In the genomic region with DNA sequence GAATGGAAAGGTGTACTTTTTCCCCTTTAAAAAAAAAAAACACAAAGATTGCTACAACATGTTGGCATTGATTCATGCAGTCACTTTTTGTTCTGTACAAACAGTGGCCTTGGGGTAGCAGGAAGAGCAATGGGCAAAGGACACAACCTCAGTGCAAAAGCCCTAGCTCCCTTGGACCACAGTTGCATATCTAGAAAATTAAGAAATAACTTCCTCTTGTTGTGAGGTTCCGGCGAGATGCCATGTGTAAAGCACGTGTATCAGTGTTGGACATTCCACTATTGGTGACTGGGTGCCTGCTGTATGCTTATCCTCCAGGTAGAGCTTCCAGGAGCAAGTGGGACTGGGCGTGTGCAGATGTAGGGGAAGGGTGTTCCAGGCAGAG, we compare ENCODE assay signal across 15 cellular contexts.
A peak's percentile ranks its signal among the peaks of the same experiment; 100 is the strongest.
DNase-seq lines count a peak whose midpoint lies in the region; ATAC-seq, FAIRE-seq and TF ChIP-seq lines count a peak whose summit lies in the region.
"Had no signal": no experiment of that assay in that cellular context is flagged by ENCODE, and none has a peak within 500 bp of the region (broad histone marks: within the 10 kb centered on the region; RNA-seq: fewer than 3 reads in every experiment).

No MANE protein-coding gene starts in this region.

- POLR2A ChIA-PET in IMR-90 (lab: Charles Lee; ENCODE audit: unreplicated experiment) (no interaction called here), MCF 10A (lab: Yijun Ruan, JAX) (interaction anchor here (1.0 to 3.0 kb wide), 4 partner anchors 10 to 16 kb away, joined by 3 to 41 read pairs (median 4); no protein-coding TSS in a partner anchor)

- TF ChIP-seq CTCF in IMR-90 (conservative IDR thresholded peaks at IDR 0.05; ENCODE audit: low read depth, low read length): no peak
- no peak for TF ChIP-seq CTCF in MCF 10A (IDR thresholded peaks at IDR 0.05; ENCODE audit: unreplicated experiment)
- TF ChIP-seq CTCF in keratinocyte (optimal IDR thresholded peaks at IDR 0.05 in 1 of 3, IDR thresholded peaks at IDR 0.05 in 1 of 3, conservative IDR thresholded peaks at IDR 0.05 in 1 of 3; ENCODE audit: extremely low read depth in 1 of 3, insufficient read depth in 2 of 3, low read length in 3 of 3): no peak

- peak overlapping the region; percentile 47 for H3K4me3 Mint-ChIP-seq in MCF 10A (ENCODE audit: unreplicated experiment)
- H3K4me3 Mint-ChIP-seq: activated naive CD4-positive, alpha-beta T cell treated with anti-CD3 and anti-CD28 coated beads for 36 hours; central memory CD8-positive, alpha-beta T cell had no signal

- H3K14ac ChIP-seq in IMR-90 (replicated peaks; ENCODE audit: low read depth, low read length): peak overlapping the region; percentile 84

- no peak for DNase-seq in IMR-90
- DNase-seq in MCF 10A (ENCODE audit: unreplicated experiment): peak; percentile 96
- no peak for DNase-seq in keratinocyte (ENCODE audit: low read depth, low spot score)
- DNase-seq in small intestine: peak; percentile 87
- DNase-seq in stimulated activated CD4-positive, alpha-beta T cell treated with anti-CD3 and anti-CD28 coated beads, Interleukin-2, amount 100 ng/mL, for 24 hours: no peak
- no peak for DNase-seq in SHP77 (lab: John Stamatoyannopoulos, UW)
- no peak for DNase-seq in activated naive CD4-positive, alpha-beta T cell (lab: John Stamatoyannopoulos, UW)
- DNase-seq: activated naive CD4-positive, alpha-beta T cell treated with anti-CD3 and anti-CD28 coated beads for 36 hours; DMS79; NCI-H446 treated with DMSO at 0.1 percent for 48 hours; posterior cingulate gyrus; stimulated activated CD4-positive, alpha-beta T cell treated with anti-CD3 and anti-CD28 coated beads, Interleukin-2, amount 100 ng/mL, for 48 hours had no signal

- TF ChIP-seq RAD21 in IMR-90 (IDR thresholded peaks at IDR 0.05; ENCODE audit: low read length): no peak

- peak overlapping the region; percentile 97 for H2BK5ac ChIP-seq in IMR-90 (ENCODE audit: low read depth, low read length, poor library complexity, severe bottlenecking)

- H3K9me3 ChIP-seq in IMR-90 (ENCODE audit: control insufficient read depth, insufficient read depth, low read length) (no peaks in the 10 kb centered on the region), keratinocyte (ENCODE audit: control insufficient read depth, low read depth, low read length) (no peaks in the 10 kb centered on the region), small intestine (ENCODE audit: control insufficient read depth, low read depth) (no peaks in the 10 kb centered on the region)

- H3K27ac ChIP-seq in IMR-90 (ENCODE audit: insufficient read depth, low read length) (peak overlapping the region; percentile 45), keratinocyte (ENCODE audit: control insufficient read depth, insufficient read depth, low read length) (peak overlapping the region; percentile 88), small intestine (ENCODE audit: low read depth in 1 of 2, low read length in 1 of 2) (peak overlapping the region; percentile 66 to 85)

- H4K5ac ChIP-seq in IMR-90 (ENCODE audit: low read depth, low read length): peak overlapping the region; percentile 86

- no peak for FAIRE-seq in keratinocyte (lab: Jason Lieb, UNC)
- FAIRE-seq in small intestine (lab: Jason Lieb, UNC): no peak
- FAIRE-seq: TTC549 had no signal

- peak overlapping the region; percentile 95 for H2BK120ac ChIP-seq in IMR-90 (ENCODE audit: low read depth, low read length)

- H2BK20ac ChIP-seq in IMR-90 (ENCODE audit: low read depth, low read length): peak overlapping the region; percentile 94

- H3K4me2 ChIP-seq in IMR-90 (ENCODE audit: low read depth, low read length) (no peak overlapping the region), keratinocyte (ENCODE audit: control insufficient read depth, extremely low read depth, insufficient read depth, low read depth, low read length) (peak overlapping the region; percentile 62)

- peaks cover 43% of the 10 kb centered on the region for H3K4me1 ChIP-seq in IMR-90 (ENCODE audit: control insufficient read depth, insufficient read depth, low read length)
- H3K4me1 ChIP-seq in keratinocyte (ENCODE audit: control insufficient read depth, extremely low read depth, insufficient read depth, low read length): peaks cover 53% of the 10 kb centered on the region
- peaks cover 5 to 7% of the 10 kb centered on the region in 2 donors for H3K4me1 ChIP-seq in small intestine (ENCODE audit: control insufficient read depth in 2 of 2, insufficient read depth in 1 of 2, low read depth in 1 of 2, low read length in 1 of 2)

- no peaks in the 10 kb centered on the region for H4K20me1 ChIP-seq in IMR-90 (ENCODE audit: insufficient read depth, low read length)
- H4K20me1 ChIP-seq in keratinocyte (ENCODE audit: control insufficient read depth, extremely low read depth, insufficient read depth, low read length): no peaks in the 10 kb centered on the region

- H2AK5ac ChIP-seq in IMR-90 (ENCODE audit: low read depth, low read length): peak overlapping the region; percentile 97

- dilution Hi-C loops in IMR-90 (cut with HindIII; ENCODE audit: low sequenced_read_pairs, unreplicated experiment): no loop called here
- dilution Hi-C loops in keratinocyte (cut with MboI; ENCODE audit: extremely low pct_ligation_motif_present, low sequenced_read_pairs): no loop called here

- H3K9ac ChIP-seq in IMR-90 (ENCODE audit: low read depth, low read length) (no peak overlapping the region), keratinocyte (ENCODE audit: control insufficient read depth, extremely low read depth, insufficient read depth, low read length) (peak overlapping the region; percentile 40)

- no peaks in the 10 kb centered on the region for H3K9me3 Mint-ChIP-seq in MCF 10A (ENCODE audit: unreplicated experiment)
- H3K9me3 Mint-ChIP-seq: activated naive CD4-positive, alpha-beta T cell treated with anti-CD3 and anti-CD28 coated beads for 36 hours; central memory CD8-positive, alpha-beta T cell had no signal

- H3K56ac ChIP-seq in IMR-90 (ENCODE audit: extremely low read depth, insufficient read depth, low read length): no peak overlapping the region

- peaks cover 34% of the 10 kb centered on the region for H3K9me1 ChIP-seq in IMR-90 (ENCODE audit: insufficient read depth, low read length)
- no peaks in the 10 kb centered on the region for H3K9me1 ChIP-seq in keratinocyte (ENCODE audit: control insufficient read depth, extremely low read depth, insufficient read depth, low read length)

- H3K4ac ChIP-seq in IMR-90 (ENCODE audit: low read depth, low read length): peak overlapping the region; percentile 94

- peak overlapping the region; percentile 38 to 48 for H4K8ac ChIP-seq in IMR-90 (ENCODE audit: low read depth in 2 of 2, low read length in 2 of 2)

- no peak for TF ChIP-seq POLR2A in IMR-90 (IDR thresholded peaks at IDR 0.05; ENCODE audit: low read depth, low read length)

- peak overlapping the region; percentile 55; the same call in 2 of the 3 replicates for H2BK15ac ChIP-seq in IMR-90 (ENCODE audit: low read depth, low read length)

- peak overlapping the region; percentile 25 for H3K23ac ChIP-seq in IMR-90 (ENCODE audit: low read depth, low read length)

- H3K36me3 ChIP-seq in IMR-90 (ENCODE audit: control insufficient read depth, insufficient read depth, low read length): no peaks in the 10 kb centered on the region
- H3K36me3 ChIP-seq in keratinocyte (ENCODE audit: control insufficient read depth in 2 of 2, extremely low read depth in 1 of 2, insufficient read depth in 2 of 2, low read length in 2 of 2): peaks cover under 1 to 16% of the 10 kb centered on the region in 2 experiments
- H3K36me3 ChIP-seq in small intestine (ENCODE audit: control insufficient read depth in 2 of 2, insufficient read depth in 2 of 2, low read length in 2 of 2): no peaks in the 10 kb centered on the region

- H3K27ac Mint-ChIP-seq in MCF 10A (ENCODE audit: low read depth, unreplicated experiment): peak overlapping the region; percentile 87
- H3K27ac Mint-ChIP-seq: activated naive CD4-positive, alpha-beta T cell treated with anti-CD3 and anti-CD28 coated beads for 36 hours had no signal

- peak overlapping the region; percentile 83 for H3K18ac ChIP-seq in IMR-90 (ENCODE audit: low read depth, low read length)

- H2AFZ ChIP-seq in IMR-90 (replicated peaks; ENCODE audit: low read length, poor library complexity): no peak overlapping the region
- H2AFZ ChIP-seq in keratinocyte (ENCODE audit: control insufficient read depth, low read length): no peak overlapping the region

- H3K4me3 ChIP-seq in IMR-90 (ENCODE audit: insufficient read depth, low read depth, low read length): no peak overlapping the region
- no peak overlapping the region for H3K4me3 ChIP-seq in keratinocyte (ENCODE audit: control insufficient read depth in 2 of 3, extremely low read depth in 1 of 3, insufficient read depth in 2 of 3, low read depth in 1 of 3, low read length in 3 of 3)
- no peak overlapping the region for H3K4me3 ChIP-seq in small intestine (ENCODE audit: low read depth in 1 of 2, low read length in 2 of 2)

- intact Hi-C loops in IMR-90 (cut with micrococcal nuclease) (loop anchor here (10.0 kb wide), 1 partner anchor 265 kb away; no protein-coding TSS in a partner anchor), MCF 10A (cut with micrococcal nuclease) (loop anchor here (1.0 kb wide), 1 partner anchor 16 kb away; no protein-coding TSS in a partner anchor)

- H3K27me3 ChIP-seq in IMR-90 (ENCODE audit: control insufficient read depth, insufficient read depth, low read length): no peaks in the 10 kb centered on the region
- no peaks in the 10 kb centered on the region for H3K27me3 ChIP-seq in keratinocyte (ENCODE audit: control insufficient read depth, extremely low read depth, insufficient read depth, low read length)
- H3K27me3 ChIP-seq in small intestine (ENCODE audit: control insufficient read depth in 2 of 2, insufficient read depth in 2 of 2, low read length in 2 of 2): no peaks in the 10 kb centered on the region

- peaks cover 10% of the 10 kb centered on the region for H3K79me2 ChIP-seq in keratinocyte (ENCODE audit: control insufficient read depth, insufficient read depth, low read length)

- peaks cover 16 to 56% of the 10 kb centered on the region in 2 experiments; a peak in 3 of 4 replicates for H3K79me1 ChIP-seq in IMR-90 (ENCODE audit: low read depth in 1 of 2, low read length in 2 of 2)

- peak overlapping the region; percentile 84 for H4K91ac ChIP-seq in IMR-90 (ENCODE audit: insufficient read depth, low read depth, low read length)

- H2AK9ac ChIP-seq in IMR-90 (replicated peaks; ENCODE audit: low read depth, low read length, poor library complexity): no peak overlapping the region

- in situ Hi-C loops in IMR-90 (cut with MboI; ENCODE audit: low sequenced_read_pairs): no loop called here

- WGBS in IMR-90 (ENCODE audit: extremely low coverage in 2 of 2, insufficient read length in 1 of 2), 2 experiments: no CpG with 5 or more reads among the region's 4 CpGs
- WGBS in small intestine, 3 donors: 29 to 70% (median 58%) methylated on average over 4 of the region's 4 CpGs

- CTCF ChIA-PET in IMR-90 (lab: Yijun Ruan, JAX) (no interaction called here), MCF 10A (lab: Yijun Ruan, JAX) (interaction anchor here (0.6 to 0.8 kb wide), 4 partner anchors 14 to 163 kb away, joined by 3 to 4 read pairs (median 4); no protein-coding TSS in a partner anchor)

- ATAC-seq in IMR-90 (ENCODE audit: low read depth) (no peak), HG02884 (IDR thresholded peaks at IDR 0.05; ENCODE audit: unreplicated experiment) (no peak)

- no TSS peak for BruUV-seq in IMR-90 (replicated peaks; lab: Mats Ljungman, UMichigan)
- BruUV-seq in MCF 10A (replicated peaks; lab: Mats Ljungman, UMichigan): no TSS peak

- peaks cover 54% of the 10 kb centered on the region for H3K4me1 Mint-ChIP-seq in MCF 10A (ENCODE audit: insufficient read depth, unreplicated experiment)
- H3K4me1 Mint-ChIP-seq: central memory CD8-positive, alpha-beta T cell had no signal

- H3K27me3 Mint-ChIP-seq in MCF 10A (ENCODE audit: insufficient read depth, unreplicated experiment): no peaks in the 10 kb centered on the region

- no peaks in the 10 kb centered on the region for H3K36me3 Mint-ChIP-seq in MCF 10A (ENCODE audit: insufficient read depth, unreplicated experiment)

Comparison
In these comparisons a context has a peak if more than half of its experiments do, and no peak if none do; other contexts are left out.
1. DNase-seq: peak in MCF 10A (single experiment) and small intestine (single experiment); none in IMR-90 (single experiment), keratinocyte (single experiment), stimulated activated CD4-positive, alpha-beta T cell treated with anti-CD3 and anti-CD28 coated beads, Interleukin-2, amount 100 ng/mL, for 24 hours (0 of 2), SHP77 (0 of 2) and activated naive CD4-positive, alpha-beta T cell (0 of 4).
2. Peak in every context shown above with its lines, with median percentiles within 50 percentile points of each other: H3K27ac ChIP-seq.